Comparison of ENCODE assay signal across 16 cellular contexts in the genomic region with DNA sequence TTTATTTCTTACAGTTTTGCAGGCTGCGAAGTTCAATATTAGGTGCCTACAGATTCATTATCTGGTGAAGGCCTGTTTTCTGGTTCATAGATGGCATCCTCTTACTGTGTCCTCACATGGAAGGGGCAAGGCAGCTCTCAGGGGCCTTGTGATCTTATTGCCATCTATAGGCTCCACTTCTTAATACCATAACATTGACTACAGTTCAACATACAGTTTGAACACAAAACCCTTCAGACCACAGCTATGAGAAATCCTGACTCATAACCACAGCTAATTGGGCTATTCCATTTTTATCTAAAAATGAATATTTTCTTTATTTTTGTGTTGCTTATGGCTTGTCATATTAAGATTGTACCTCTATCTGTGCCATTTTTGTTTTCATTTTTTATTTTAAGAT.
DNase-seq lines count a peak whose midpoint lies in the region; ATAC-seq and TF ChIP-seq lines count a peak whose summit lies in the region.
"Had no signal": no experiment of that assay in that cellular context is flagged by ENCODE, and none has a peak within 500 bp of the region (broad histone marks: within the 10 kb centered on the region; RNA-seq: fewer than 3 reads in every experiment).

No MANE protein-coding gene starts in this region.

- no peaks in the 10 kb centered on the region for H3K9me2 ChIP-seq in SK-N-SH

- peak; percentile 2 for DNase-seq in AG08396 (ENCODE audit: low spot score)
- peak; percentile 70 for DNase-seq in HCEC 1CT
- DNase-seq in SK-N-SH, result no peak
- DNase-seq in dedifferentiated amniotic fluid mesenchymal stem cell (ENCODE audit: extremely low spot score), result peak; percentile 31
- no peak for DNase-seq in activated CD4-positive, alpha-beta memory T cell treated with anti-CD3 and anti-CD28 coated beads, Interleukin-2, amount 10 ng/mL, durations not matched to agents 7 days and 5 days
- no peak for DNase-seq in RPMI8226
- DNase-seq in pons (ENCODE audit: low spot score), result no peak
- DNase-seq: activated CD4-positive, CD25-positive, alpha-beta regulatory T cell; central memory CD4-positive, alpha-beta T cell; lower lobe of right lung; NCI-H1694; NCI-H69; small intestine; substantia nigra had no signal

- CTCF ChIA-PET in SK-N-SH (lab: Yijun Ruan, JAX), result interaction anchor here (1.2 kb wide), 1 partner anchor 18 kb away, joined by 3 read pairs; no protein-coding TSS in a partner anchor
- CTCF ChIA-PET in activated CD4-positive, alpha-beta memory T cell treated with anti-CD3 and anti-CD28 coated beads, Interleukin-2, amount 10 ng/mL, durations not matched to agents 7 days and 5 days (lab: Charles Lee), result no interaction called here

- ATAC-seq in GM21737 (IDR thresholded peaks at IDR 0.05; ENCODE audit: unreplicated experiment), result no peak
- ATAC-seq: lower lobe of right lung had no signal

- H3K27me3 ChIP-seq in SK-N-SH (ENCODE audit: insufficient read depth), result no peaks in the 10 kb centered on the region

- H3F3A ChIP-seq in SK-N-SH (replicated peaks; ENCODE audit: insufficient read depth), result peaks cover 5% of the 10 kb centered on the region

- H3K4me3 ChIP-seq in SK-N-SH (ENCODE audit: low read depth in 2 of 2, low read length in 1 of 2), result no peak overlapping the region
- H3K4me3 ChIP-seq: lower lobe of right lung had no signal

- peaks cover 4% of the 10 kb centered on the region for H3K79me2 ChIP-seq in SK-N-SH (ENCODE audit: insufficient read depth)

- H3K4me3 Mint-ChIP-seq in activated CD4-positive, alpha-beta memory T cell treated with anti-CD3 and anti-CD28 coated beads, Interleukin-2, amount 10 ng/mL, durations not matched to agents 7 days and 5 days, result no peak overlapping the region
- H3K4me3 Mint-ChIP-seq: neural crest cell had no signal

- H2AFZ ChIP-seq in SK-N-SH (ENCODE audit: low read depth), result no peak overlapping the region

- TF ChIP-seq RAD21 in SK-N-SH (IDR thresholded peaks at IDR 0.05; ENCODE audit: low read length), result no peak

- POLR2A ChIA-PET in SK-N-SH (lab: Yijun Ruan, JAX), result no interaction called here
- POLR2A ChIA-PET in activated CD4-positive, alpha-beta memory T cell treated with anti-CD3 and anti-CD28 coated beads, Interleukin-2, amount 10 ng/mL, durations not matched to agents 7 days and 5 days (lab: Charles Lee), result interaction anchor here (0.9 to 1.6 kb wide), 2 partner anchors 71 to 73 kb away, joined by 3 to 4 read pairs; no protein-coding TSS in a partner anchor

- H3K9me3 ChIP-seq in SK-N-SH, result no peaks in the 10 kb centered on the region
- H3K9me3 ChIP-seq: lower lobe of right lung had no signal

- H3K9ac ChIP-seq in SK-N-SH, result no peak overlapping the region

- H3K27ac Mint-ChIP-seq in activated CD4-positive, alpha-beta memory T cell treated with anti-CD3 and anti-CD28 coated beads, Interleukin-2, amount 10 ng/mL, durations not matched to agents 7 days and 5 days, result no peak overlapping the region

- no peaks in the 10 kb centered on the region for H3K9me3 Mint-ChIP-seq in activated CD4-positive, alpha-beta memory T cell treated with anti-CD3 and anti-CD28 coated beads, Interleukin-2, amount 10 ng/mL, durations not matched to agents 7 days and 5 days
- H3K9me3 Mint-ChIP-seq: neural crest cell had no signal

- peaks cover 0 to 16% of the 10 kb centered on the region in 2 experiments; a peak in 1 of 4 replicates for H3K4me1 ChIP-seq in SK-N-SH (ENCODE audit: control insufficient read depth in 1 of 2, insufficient read depth in 2 of 2, low read depth in 1 of 2, low read length in 1 of 2)
- H3K4me1 ChIP-seq: lower lobe of right lung had no signal

- no peak for TF ChIP-seq EP300 in SK-N-SH (IDR thresholded peaks at IDR 0.05; ENCODE audit: borderline replicate concordance in 1 of 2, low read depth in 1 of 2, low read length in 1 of 2)

- H3K36me3 ChIP-seq in SK-N-SH (replicated peaks in 1 of 2; ENCODE audit: control insufficient read depth in 1 of 2, insufficient read depth in 2 of 2, low read length in 1 of 2), result peaks cover 3 to 17% of the 10 kb centered on the region in 2 experiments

- peaks cover 3% of the 10 kb centered on the region for H3K36me3 Mint-ChIP-seq in activated CD4-positive, alpha-beta memory T cell treated with anti-CD3 and anti-CD28 coated beads, Interleukin-2, amount 10 ng/mL, durations not matched to agents 7 days and 5 days (ENCODE audit: low read depth)

- no peaks in the 10 kb centered on the region for H3K27me3 Mint-ChIP-seq in activated CD4-positive, alpha-beta memory T cell treated with anti-CD3 and anti-CD28 coated beads, Interleukin-2, amount 10 ng/mL, durations not matched to agents 7 days and 5 days

- H3K4me1 Mint-ChIP-seq in activated CD4-positive, alpha-beta memory T cell treated with anti-CD3 and anti-CD28 coated beads, Interleukin-2, amount 10 ng/mL, durations not matched to agents 7 days and 5 days, result peaks cover 5% of the 10 kb centered on the region
- H3K4me1 Mint-ChIP-seq: neural crest cell had no signal

- H3K27ac ChIP-seq in SK-N-SH (ENCODE audit: low read depth in 2 of 2, low read length in 1 of 2), result peak overlapping the region in 1 of 2 experiments; percentile 49; a peak in 1 of 4 replicates
- H3K27ac ChIP-seq: lower lobe of right lung had no signal

- WGBS in SK-N-SH (ENCODE audit: low lambda C conversion rate), result 48% methylated on average over 1 of the region's 1 CpG

- no peak for TF ChIP-seq CTCF in SK-N-SH (IDR thresholded peaks at IDR 0.05)

- peaks cover 6% of the 10 kb centered on the region; the same call in 1 of the 2 replicates for H4K20me1 ChIP-seq in SK-N-SH (ENCODE audit: insufficient read depth)

- no peak overlapping the region for H3K4me2 ChIP-seq in SK-N-SH

TF ChIP-seq in SK-N-SH, 30 proteins besides CTCF, POLR2A, EP300 and RAD21:
- TF ChIP-seq FOSL2 (IDR thresholded peaks at IDR 0.05; ENCODE audit: borderline replicate concordance, low read depth) (peak; percentile 21; the same call in 1 of the 2 replicates), SMC3 (IDR thresholded peaks at IDR 0.05; ENCODE audit: low read depth, low read length) (no peak)
- TF ChIP-seq, protein P1, sequence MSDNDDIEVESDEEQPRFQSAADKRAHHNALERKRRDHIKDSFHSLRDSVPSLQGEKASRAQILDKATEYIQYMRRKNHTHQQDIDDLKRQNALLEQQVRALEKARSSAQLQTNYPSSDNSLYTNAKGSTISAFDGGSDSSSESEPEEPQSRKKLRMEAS (IDR thresholded peaks at IDR 0.05; ENCODE audit: low read depth), result no peak

Comparison
In these comparisons a context has a peak if more than half of its experiments do, and no peak if none do; other contexts are left out.
1. DNase-seq: peak in AG08396 (single experiment), HCEC 1CT (single experiment) and dedifferentiated amniotic fluid mesenchymal stem cell (single experiment); none in SK-N-SH (single experiment), activated CD4-positive, alpha-beta memory T cell treated with anti-CD3 and anti-CD28 coated beads, Interleukin-2, amount 10 ng/mL, durations not matched to agents 7 days and 5 days (single experiment), RPMI8226 (single experiment) and pons (single experiment).